Comparison of ENCODE assay signal across 18 cellular contexts in genomic region chr17:8019161-8019560, GRCh38. TPM values are rescaled to one million over a fixed set of nuclear protein-coding genes. Genes with fewer than 3 reads are reported as not detected.
A peak's percentile ranks its signal among the peaks of the same experiment; 100 is the strongest.
DNase-seq lines count a peak whose midpoint lies in the region; ATAC-seq and TF ChIP-seq lines count a peak whose summit lies in the region.
"Had no signal": no experiment of that assay in that cellular context is flagged by ENCODE, and none has a peak within 500 bp of the region (broad histone marks: within the 10 kb centered on the region; RNA-seq: fewer than 3 reads in every experiment).

No MANE protein-coding gene starts in this region.

- H3K27ac Mint-ChIP-seq in CD14-positive monocyte: peak overlapping the region in 5 of 7 donors; percentile 18 to 91 (median 82)
- H3K27ac Mint-ChIP-seq: mesothelial cell of epicardium had no signal

- H3K27ac ChIP-seq in PC-3 (ENCODE audit: low read length) (peak overlapping the region; percentile 52), esophagus squamous epithelium (peak overlapping the region; percentile 83 to 93 (median 90)), prostate gland (peak overlapping the region; percentile 74 to 84), MM.1S (ENCODE audit: low read length) (no peak overlapping the region)
- H3K27ac ChIP-seq: heart right ventricle, tibial nerve had no signal

- H2AFZ ChIP-seq in PC-3 (ENCODE audit: low read length) (0 out of 2 replicates have a peak overlapping the region, but pooled peaks have one; percentile 27), MM.1S (ENCODE audit: low read length) (no peak overlapping the region)

- POLR2A ChIA-PET in PC-3 (lab: Charles Lee; ENCODE audit: unreplicated experiment): no interaction called here

- TF ChIP-seq POLR2A in esophagus squamous epithelium (IDR thresholded peaks at IDR 0.05): peak in 1 of 4 donors; percentile 18
- no peak for TF ChIP-seq POLR2A in prostate gland (IDR thresholded peaks at IDR 0.05)

- DNase-seq in CD14-positive monocyte (ENCODE audit: low spot score) (no peak), PC-3 (no peak), esophagus squamous epithelium (lab: John Stamatoyannopoulos, UW) (no peak), prostate gland (ENCODE audit: low spot score) (no peak), NCI-H2107 (lab: John Stamatoyannopoulos, UW) (no peak), NCI-H2107 treated with DMSO at 0.1 percent for 48 hours (lab: John Stamatoyannopoulos, UW; ENCODE audit: unreplicated experiment) (no peak), MM.1S (no peak)
- DNase-seq in activated naive CD4-positive, alpha-beta T cell (lab: John Stamatoyannopoulos, UW): no peak
- DNase-seq: activated CD4-positive, CD25-positive, alpha-beta regulatory T cell; H7; heart right ventricle; NCI-H187; stimulated activated naive CD4-positive, alpha-beta T cell; T-helper 17 cell had no signal

- H3K27me3 Mint-ChIP-seq in CD14-positive monocyte (ENCODE audit: low read depth in 3 of 3): peaks cover 0 to 4% (median 3%) of the 10 kb centered on the region in 3 donors

- CTCF ChIA-PET in PC-3 (lab: Charles Lee): interaction anchor here (0.5 kb wide), 1 partner anchor 39 kb away, joined by 4 read pairs; no protein-coding TSS in a partner anchor

- H3K36me3 Mint-ChIP-seq in CD14-positive monocyte: peaks cover 7 to 16% of the 10 kb centered on the region in 2 donors
- H3K36me3 Mint-ChIP-seq: mesothelial cell of epicardium had no signal

- H3K4me1 ChIP-seq in PC-3 (ENCODE audit: insufficient read depth, low read length) (peaks cover 28% of the 10 kb centered on the region), esophagus squamous epithelium (peaks cover 34 to 52% (median 44%) of the 10 kb centered on the region in 3 donors), prostate gland (replicated peaks) (peaks cover 12% of the 10 kb centered on the region), MM.1S (ENCODE audit: low read length) (no peaks in the 10 kb centered on the region)

- no peaks in the 10 kb centered on the region for H3F3A ChIP-seq in PC-3 (ENCODE audit: low read length, unreplicated experiment)
- no peaks in the 10 kb centered on the region for H3F3A ChIP-seq in MM.1S (ENCODE audit: insufficient read depth, low read length)

- H3K79me2 ChIP-seq in PC-3 (ENCODE audit: low read length) (no peaks in the 10 kb centered on the region), MM.1S (ENCODE audit: low read length) (no peaks in the 10 kb centered on the region)

- no peak; the same call in 1 of the 2 replicates for ATAC-seq in PC-3
- ATAC-seq: K562, T-helper 17 cell had no signal

- H3K4me3 ChIP-seq in PC-3 (ENCODE audit: low read length): no peak overlapping the region
- peak overlapping the region in 1 of 4 donors; percentile 21 for H3K4me3 ChIP-seq in esophagus squamous epithelium
- no peak overlapping the region for H3K4me3 ChIP-seq in prostate gland
- H3K4me3 ChIP-seq in MM.1S (ENCODE audit: low read length): no peak overlapping the region
- H3K4me3 ChIP-seq: heart right ventricle, K562, tibial nerve had no signal

- no peak for TF ChIP-seq CTCF in CD14-positive monocyte (IDR thresholded peaks at IDR 0.05)
- no peak for TF ChIP-seq CTCF in PC-3 (conservative IDR thresholded peaks at IDR 0.05; ENCODE audit: low read depth, low read length)
- no peak for TF ChIP-seq CTCF in esophagus squamous epithelium (IDR thresholded peaks at IDR 0.05)
- no peak for TF ChIP-seq CTCF in prostate gland (IDR thresholded peaks at IDR 0.05)
- TF ChIP-seq CTCF in MM.1S (IDR thresholded peaks at IDR 0.05; ENCODE audit: low read length): no peak

- H3K9me2 ChIP-seq in PC-3 (replicated peaks; ENCODE audit: low read length) (no peaks in the 10 kb centered on the region), MM.1S (replicated peaks; ENCODE audit: insufficient read depth, low read length) (no peaks in the 10 kb centered on the region)

- H4K20me1 ChIP-seq in PC-3 (ENCODE audit: low read length) (no peaks in the 10 kb centered on the region), MM.1S (ENCODE audit: insufficient read depth, low read length) (no peaks in the 10 kb centered on the region)

- H3K36me3 ChIP-seq in PC-3 (ENCODE audit: low read depth, low read length) (no peaks in the 10 kb centered on the region), esophagus squamous epithelium (no peaks in the 10 kb centered on the region), prostate gland (no peaks in the 10 kb centered on the region), MM.1S (replicated peaks; ENCODE audit: insufficient read depth, low read length) (no peaks in the 10 kb centered on the region)
- H3K36me3 ChIP-seq: heart right ventricle, tibial nerve had no signal

- peaks cover 72% of the 10 kb centered on the region for H3K4me1 Mint-ChIP-seq in CD14-positive monocyte

- no peaks in the 10 kb centered on the region for H3K9me3 ChIP-seq in PC-3 (ENCODE audit: low read length)
- H3K9me3 ChIP-seq in esophagus squamous epithelium: no peaks in the 10 kb centered on the region
- H3K9me3 ChIP-seq in prostate gland: no peaks in the 10 kb centered on the region
- H3K9me3 ChIP-seq in MM.1S (replicated peaks; ENCODE audit: insufficient read depth, low read length): no peaks in the 10 kb centered on the region
- H3K9me3 ChIP-seq: heart right ventricle, tibial nerve had no signal

- H3K9ac ChIP-seq in PC-3 (ENCODE audit: low read length) (peak overlapping the region; percentile 28; the same call in 1 of the 2 replicates), MM.1S (ENCODE audit: low read length) (no peak overlapping the region)

- 33 to 35% methylated on average over 3 to 4 of the region's 5 CpGs for WGBS in esophagus squamous epithelium, 2 donors
- WGBS in prostate gland: 35% methylated on average over 5 of the region's 5 CpGs

- peak overlapping the region in 1 of 2 donors; percentile 69 for H3K4me3 Mint-ChIP-seq in CD14-positive monocyte
- H3K4me3 Mint-ChIP-seq: mesothelial cell of epicardium, T-helper 17 cell had no signal

- H3K27me3 ChIP-seq in PC-3 (ENCODE audit: low read length) (no peaks in the 10 kb centered on the region), esophagus squamous epithelium (peaks cover 0 to 27% (median 2%) of the 10 kb centered on the region in 4 donors), prostate gland (replicated peaks; ENCODE audit: insufficient read depth) (no peaks in the 10 kb centered on the region), MM.1S (replicated peaks; ENCODE audit: insufficient read depth, low read length) (peaks cover 36% of the 10 kb centered on the region)

- intact Hi-C loops in CD14-positive monocyte (cut with micrococcal nuclease): no loop called here
- intact Hi-C loops in PC-3 (cut with micrococcal nuclease): no loop called here
- intact Hi-C loops in esophagus squamous epithelium (cut with DNase I): no loop called here
- intact Hi-C loops in prostate gland (cut with DNase I): no loop called here

- peaks cover 0 to 2% (median 0%) of the 10 kb centered on the region in 7 donors for H3K9me3 Mint-ChIP-seq in CD14-positive monocyte
- H3K9me3 Mint-ChIP-seq: activated T-cell treated with anti-CD3 and anti-CD28 coated beads, Interleukin-2, amount 50 U/mL, for 72 hours; mesothelial cell of epicardium had no signal

- H3K4me2 ChIP-seq in PC-3 (ENCODE audit: low read length) (peak overlapping the region; percentile 53; the same call in 1 of the 2 replicates), MM.1S (ENCODE audit: low read depth, low read length) (no peak overlapping the region)

- BruUV-seq in PC-3 (replicated peaks; lab: Mats Ljungman, UMichigan): no TSS peak

RNA-seq across cellular contexts. Expression of gene GUCY2D, which starts 16.7 kb away (rescaled TPM):
- polyA plus RNA-seq in CD14-positive monocyte: under 1 TPM in 1 of 2 donors, not detected in 1; 0.46 TPM
- total RNA-seq in PC-3 (2014; rRNA removed): 0.12 TPM in 1 of 2 replicates, not detected in the other
- total RNA-seq in esophagus squamous epithelium: not detected
- total RNA-seq in prostate gland: 1 to 10 TPM in 1 of 2 donors, not detected in 1; 1.8 TPM
- total RNA-seq: H7 had no signal
- polyA plus RNA-seq: heart right ventricle, K562 had no signal

RNA-seq across cellular contexts. Expression of gene ALOX15B, which starts 19.7 kb away (rescaled TPM):
- polyA plus RNA-seq in CD14-positive monocyte: 1 to 10 TPM; 2.0 to 2.8 TPM
- total RNA-seq in PC-3 (2014; rRNA removed): not detected in 2 replicates
- total RNA-seq in esophagus squamous epithelium: 100 to 1,000 TPM in 1 of 4 donors, 10 to 100 TPM in 3; 24.0 to 104 (median 50.5) TPM
- 100 to 1,000 TPM in 1 of 2 donors, 10 to 100 TPM in 1; 52.1 to 108 TPM for total RNA-seq in prostate gland
- total RNA-seq: H7, mesothelial cell of epicardium, T-helper 17 cell had no signal
- polyA plus RNA-seq: K562 had no signal

Comparison
In these comparisons a context has a peak if more than half of its experiments do, and no peak if none do; other contexts are left out.
1. RNA of gene ALOX15B, which starts 19.7 kb away (total RNA-seq): 52.1 to 108 TPM in prostate gland and 24.0 to 104 TPM in esophagus squamous epithelium; not detected in PC-3; every median in the first group is over 10 times any median in the second.